ENCODE assay signal across 16 cellular contexts in the genomic region with DNA sequence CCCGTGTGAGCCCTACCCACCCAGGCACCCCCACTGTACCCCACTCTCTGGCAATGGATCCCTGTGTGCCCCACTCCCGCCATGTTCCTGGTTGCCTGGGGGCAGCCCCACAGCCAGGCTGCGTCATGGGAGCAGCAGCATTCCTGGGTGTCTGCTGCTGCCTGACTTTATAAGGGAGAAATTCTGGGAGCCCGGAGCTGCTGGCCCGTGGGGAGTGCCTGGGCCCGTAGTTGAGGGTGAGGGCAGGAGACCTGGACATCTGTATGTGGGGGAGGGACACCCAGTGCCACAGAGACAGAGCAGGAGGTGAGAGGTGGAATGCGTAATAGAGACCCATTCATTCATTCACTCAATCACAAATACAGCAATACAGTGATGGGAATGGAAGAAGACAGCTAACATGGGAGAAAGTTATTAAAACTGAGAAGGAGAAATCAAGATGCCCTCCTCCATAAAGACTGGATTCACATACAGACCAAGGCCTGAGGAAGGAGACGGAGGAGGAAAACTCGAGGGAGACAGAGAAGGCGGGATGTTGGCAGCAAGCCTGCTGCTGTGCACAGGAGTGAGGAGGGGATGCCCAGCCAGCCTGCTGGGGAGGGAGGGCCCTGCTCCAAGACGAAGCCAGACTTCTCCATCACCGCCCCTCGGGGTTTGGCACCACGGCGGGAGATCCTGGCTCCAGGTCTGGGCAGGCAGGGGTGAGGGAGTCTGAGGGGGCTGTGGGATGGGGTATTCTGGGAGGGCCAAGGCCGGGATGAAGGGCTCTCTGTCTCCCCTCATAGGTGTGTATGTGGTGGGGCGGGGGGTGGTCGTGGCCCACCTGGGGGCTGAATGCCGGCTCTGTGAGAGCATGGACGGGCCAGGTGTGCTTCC. TPM values are rescaled to one million over a fixed set of nuclear protein-coding genes. Genes with fewer than 3 reads are reported as not detected.
DNase-seq lines count a peak whose midpoint lies in the region; ATAC-seq, FAIRE-seq and TF ChIP-seq lines count a peak whose summit lies in the region.
"Had no signal": no experiment of that assay in that cellular context is flagged by ENCODE, and none has a peak within 500 bp of the region (broad histone marks: within the 10 kb centered on the region; RNA-seq: fewer than 3 reads in every experiment).

No MANE protein-coding gene starts in this region.

- H3K27me3 ChIP-seq in heart left ventricle (peaks cover 0 to 5% (median 0%) of the 10 kb centered on the region in 9 donors), heart right ventricle (peaks cover 0 to 41% (median 0%) of the 10 kb centered on the region in 7 donors), endothelial cell of umbilical vein (ENCODE audit: control insufficient read depth in 2 of 2, insufficient read depth in 2 of 2, low read length in 2 of 2) (peaks cover 30 to 40% of the 10 kb centered on the region in 2 experiments), A673 (replicated peaks; ENCODE audit: insufficient read depth, low read depth, low read length, poor library complexity) (no peaks in the 10 kb centered on the region)
- H3K27me3 ChIP-seq: SJCRH30, upper lobe of left lung had no signal

- H3K9me3 Mint-ChIP-seq in nephron = no peaks in the 10 kb centered on the region
- H3K9me3 Mint-ChIP-seq: CD4-positive, alpha-beta T cell had no signal

- intact Hi-C loops in heart left ventricle (cut with DNase I) = no loop called here
- intact Hi-C loops in heart right ventricle (cut with DNase I) = no loop called here
- intact Hi-C loops in endothelial cell of umbilical vein (cut with micrococcal nuclease) = no loop called here
- intact Hi-C loops in A673 (cut with micrococcal nuclease; ENCODE audit: unreplicated experiment) = no loop called here

- H3K27ac Mint-ChIP-seq in nephron = peak overlapping the region in 2 of 3 experiments; percentile 62 to 73
- H3K27ac Mint-ChIP-seq: CD4-positive, alpha-beta T cell had no signal

- POLR2A ChIA-PET in endothelial cell of umbilical vein (lab: Charles Lee) (no interaction called here), A673 (lab: Charles Lee; ENCODE audit: low non-redundant PET) (no interaction called here)

- peaks cover 4 to 79% (median 48%) of the 10 kb centered on the region in 12 donors for H3K4me1 ChIP-seq in heart left ventricle
- peaks cover 25 to 96% (median 66%) of the 10 kb centered on the region in 9 donors for H3K4me1 ChIP-seq in heart right ventricle
- peaks cover 16% of the 10 kb centered on the region for H3K4me1 ChIP-seq in endothelial cell of umbilical vein (ENCODE audit: control insufficient read depth, extremely low read depth, insufficient read depth, low read length)
- H3K4me1 ChIP-seq in urinary bladder (ENCODE audit: insufficient read depth) = no peaks in the 10 kb centered on the region
- peaks cover 13% of the 10 kb centered on the region for H3K4me1 ChIP-seq in A673 (ENCODE audit: insufficient read depth, low read length, poor library complexity, severe bottlenecking)
- H3K4me1 ChIP-seq: parathyroid adenoma had no signal

- no peaks in the 10 kb centered on the region for H3K79me2 ChIP-seq in endothelial cell of umbilical vein (ENCODE audit: control insufficient read depth, insufficient read depth, low read length)
- H3K79me2 ChIP-seq: parathyroid adenoma had no signal

- BruUV-seq in endothelial cell of umbilical vein (replicated peaks; lab: Mats Ljungman, UMichigan) (no TSS peak), A673 (replicated peaks; lab: Mats Ljungman, UMichigan) (no TSS peak)

- H3K4me2 ChIP-seq in endothelial cell of umbilical vein (ENCODE audit: insufficient read depth, low read length) = no peak overlapping the region

- no peak for TF ChIP-seq POLR2A in heart left ventricle (IDR thresholded peaks at IDR 0.05)
- TF ChIP-seq POLR2A in endothelial cell of umbilical vein (IDR thresholded peaks at IDR 0.05; ENCODE audit: low read depth, low read length) = no peak

- peak overlapping the region in 1 of 3 experiments; percentile 1 for H3K4me3 Mint-ChIP-seq in nephron
- H3K4me3 Mint-ChIP-seq: CD4-positive, alpha-beta T cell had no signal

- DNase-seq in heart left ventricle = no peak
- DNase-seq in heart right ventricle = no peak
- DNase-seq in endothelial cell of umbilical vein (ENCODE audit: low read depth, low spot score) = no peak
- DNase-seq in A673 (ENCODE audit: low spot score) = no peak
- DNase-seq: activated CD4-positive, alpha-beta T cell treated with anti-CD3 and anti-CD28 coated beads for 4 hours; CD4-positive, alpha-beta T cell; SJCRH30; T-helper 9 cell had no signal

- no peak overlapping the region for H2AFZ ChIP-seq in endothelial cell of umbilical vein (ENCODE audit: low read depth, low read length)
- H2AFZ ChIP-seq: parathyroid adenoma had no signal

- H3K4me3 ChIP-seq in heart left ventricle = no peak overlapping the region
- no peak overlapping the region for H3K4me3 ChIP-seq in heart right ventricle
- H3K4me3 ChIP-seq in endothelial cell of umbilical vein (replicated peaks in 1 of 3; ENCODE audit: insufficient read depth in 1 of 3, low read depth in 1 of 3, low read length in 3 of 3) = no peak overlapping the region
- H3K4me3 ChIP-seq in urinary bladder (ENCODE audit: low read depth, low read length) = no peak overlapping the region
- no peak overlapping the region for H3K4me3 ChIP-seq in A673 (ENCODE audit: low read depth, low read length, poor library complexity, severe bottlenecking)
- H3K4me3 ChIP-seq: lung, SJCRH30, upper lobe of left lung had no signal

- no peak overlapping the region for H3K9ac ChIP-seq in endothelial cell of umbilical vein (replicated peaks; ENCODE audit: extremely low read depth, insufficient read depth, low read length)
- H3K9ac ChIP-seq: parathyroid adenoma had no signal

- dilution Hi-C loops in endothelial cell of umbilical vein (cut with MboI; ENCODE audit: extremely low pct_ligation_motif_present, low sequenced_read_pairs) = no loop called here

- ATAC-seq in heart left ventricle = no peak
- no peak for ATAC-seq in heart right ventricle
- no peak for ATAC-seq in GM21825 (IDR thresholded peaks at IDR 0.05; ENCODE audit: unreplicated experiment)
- no peak for ATAC-seq in GM19035 (IDR thresholded peaks at IDR 0.05; ENCODE audit: unreplicated experiment)

- peak; percentile 67 for FAIRE-seq in endothelial cell of umbilical vein (lab: Jason Lieb, UNC)
- FAIRE-seq: colon had no signal

- TF ChIP-seq CTCF in heart left ventricle (IDR thresholded peaks at IDR 0.05) = no peak
- TF ChIP-seq CTCF in heart right ventricle (IDR thresholded peaks at IDR 0.05) = no peak
- TF ChIP-seq CTCF in endothelial cell of umbilical vein (IDR thresholded peaks at IDR 0.05; ENCODE audit: extremely low read depth in 1 of 2, insufficient read depth in 1 of 2, low read depth in 1 of 2, low read length in 2 of 2) = no peak
- no peak for TF ChIP-seq CTCF in nephron (IDR thresholded peaks at IDR 0.05; ENCODE audit: unreplicated experiment in 3 of 3)
- TF ChIP-seq CTCF in A673 (conservative IDR thresholded peaks at IDR 0.05; ENCODE audit: low read depth, low read length) = no peak

- peaks cover 4% of the 10 kb centered on the region for H3K27me3 Mint-ChIP-seq in nephron (ENCODE audit: low read depth)

- H3K36me3 Mint-ChIP-seq in nephron (ENCODE audit: low read depth) = no peaks in the 10 kb centered on the region

- no peaks in the 10 kb centered on the region for H3K9me1 ChIP-seq in endothelial cell of umbilical vein (replicated peaks; ENCODE audit: control insufficient read depth, extremely low read depth, insufficient read depth, low read length)

- H3K36me3 ChIP-seq in heart left ventricle (no peaks in the 10 kb centered on the region), heart right ventricle (no peaks in the 10 kb centered on the region), endothelial cell of umbilical vein (ENCODE audit: control insufficient read depth in 2 of 2, extremely low read depth in 1 of 2, insufficient read depth in 2 of 2, low read length in 2 of 2) (no peaks in the 10 kb centered on the region), urinary bladder (ENCODE audit: insufficient read depth) (no peaks in the 10 kb centered on the region), A673 (ENCODE audit: insufficient read depth, low read length, poor library complexity, severe bottlenecking) (no peaks in the 10 kb centered on the region)
- H3K36me3 ChIP-seq: SJCRH30, upper lobe of left lung had no signal

- CTCF ChIA-PET in endothelial cell of umbilical vein (lab: Charles Lee) = no interaction called here
- CTCF ChIA-PET in A673 (lab: Charles Lee) = no interaction called here

- no peaks in the 10 kb centered on the region for H4K20me1 ChIP-seq in endothelial cell of umbilical vein (replicated peaks; ENCODE audit: control insufficient read depth, extremely low read depth, insufficient read depth, low read length)

- H3K9me3 ChIP-seq in heart left ventricle (no peaks in the 10 kb centered on the region), heart right ventricle (no peaks in the 10 kb centered on the region), endothelial cell of umbilical vein (replicated peaks; ENCODE audit: control insufficient read depth, insufficient read depth, low read length) (no peaks in the 10 kb centered on the region), A673 (ENCODE audit: low read depth, low read length, poor library complexity, severe bottlenecking) (no peaks in the 10 kb centered on the region)
- H3K9me3 ChIP-seq: SJCRH30, upper lobe of left lung had no signal

- H3K4me1 Mint-ChIP-seq in nephron = peaks cover 66% of the 10 kb centered on the region

- peak overlapping the region in 7 of 12 donors; percentile 13 to 93 (median 57) for H3K27ac ChIP-seq in heart left ventricle
- H3K27ac ChIP-seq in heart right ventricle = peak overlapping the region in 5 of 10 donors; percentile 23 to 82 (median 60)
- H3K27ac ChIP-seq in endothelial cell of umbilical vein (ENCODE audit: insufficient read depth, low read depth, low read length) = no peak overlapping the region
- H3K27ac ChIP-seq in urinary bladder (ENCODE audit: low read depth) = peak overlapping the region; percentile 30
- no peak overlapping the region for H3K27ac ChIP-seq in A673 (ENCODE audit: low read depth, low read length, poor library complexity, severe bottlenecking)
- H3K27ac ChIP-seq: parathyroid adenoma, SJCRH30 had no signal

- 69 to 72% (median 69%) methylated on average over 19 to 20 of the region's 20 CpGs for WGBS in heart left ventricle, 4 donors
- 65 to 74% methylated on average over 18 to 20 of the region's 20 CpGs for WGBS in heart right ventricle, 2 donors
- 44% methylated on average over 20 of the region's 20 CpGs for WGBS in urinary bladder

RNA-seq across cellular contexts. Expression of a gene that starts 14.9 kb away (rescaled TPM):
- total RNA-seq in heart left ventricle (10 to 100 TPM in 8 of 9 donors, 1 to 10 TPM in 1; 9.0 to 46.9 (median 18.8) TPM), heart right ventricle (10 to 100 TPM in 8 of 10 donors, 1 to 10 TPM in 2; 7.4 to 19.8 (median 13.0) TPM), endothelial cell of umbilical vein (not detected in 2 replicates), urinary bladder (30.6 TPM), A673 (2021) (0.11 and 0.22 TPM in 2 replicates)
- polyA plus RNA-seq in heart left ventricle (10 to 100 TPM in 1 of 2 donors, 1 to 10 TPM in 1; 8.5 to 13.9 TPM), heart right ventricle (10 to 100 TPM; 12.1 TPM), endothelial cell of umbilical vein (not detected in 2 replicates), urinary bladder (63.8 TPM)
- polyA plus RNA-seq in endothelial cell of umbilical vein (2011; cell fraction: cytosol; rRNA removed) = not detected in 2 replicates
- polyA plus RNA-seq in endothelial cell of umbilical vein (2011; cell fraction: nucleus; rRNA removed) = not detected in 2 replicates
- 0.04 TPM in 1 of 2 replicates, not detected in the other for polyA plus RNA-seq in endothelial cell of umbilical vein (2012)
- not detected in 2 replicates for polyA minus RNA-seq in endothelial cell of umbilical vein
- 16.2 TPM for polyA minus RNA-seq in endothelial cell of umbilical vein (2011; cell fraction: cytosol; rRNA and poly(A)+ RNA removed)
- 0.10 TPM in 1 of 2 replicates, not detected in the other for polyA minus RNA-seq in endothelial cell of umbilical vein (2011; cell fraction: nucleus; rRNA and poly(A)+ RNA removed)
- total RNA-seq: CD4-positive, alpha-beta T cell had no signal

RNA-seq across cellular contexts. Expression of a gene that starts 50.0 kb away (rescaled TPM):
- total RNA-seq in heart left ventricle = 10 to 100 TPM in 6 of 9 donors, 1 to 10 TPM in 3; 8.3 to 20.9 (median 11.6) TPM
- 1 to 10 TPM; 7.7 to 9.2 TPM for polyA plus RNA-seq in heart left ventricle
- 10 to 100 TPM in 4 of 10 donors, 1 to 10 TPM in 6; 7.6 to 14.8 (median 9.8) TPM for total RNA-seq in heart right ventricle
- polyA plus RNA-seq in heart right ventricle = 1 to 10 TPM; 7.4 to 8.1 TPM
- 10.6 and 12.6 TPM in 2 replicates for total RNA-seq in endothelial cell of umbilical vein
- polyA plus RNA-seq in endothelial cell of umbilical vein = 7.9 and 9.7 TPM in 2 replicates
- 7.6 and 8.1 TPM in 2 replicates for polyA plus RNA-seq in endothelial cell of umbilical vein (2011; cell fraction: cytosol; rRNA removed)
- 12.6 and 13.7 TPM in 2 replicates for polyA plus RNA-seq in endothelial cell of umbilical vein (2011; cell fraction: nucleus; rRNA removed)
- polyA plus RNA-seq in endothelial cell of umbilical vein (2012) = 8.2 and 10.6 TPM in 2 replicates
- polyA minus RNA-seq in endothelial cell of umbilical vein = 15.7 and 18.5 TPM in 2 replicates
- polyA minus RNA-seq in endothelial cell of umbilical vein (2011; cell fraction: cytosol; rRNA and poly(A)+ RNA removed) = 9.4 TPM
- 8.1 and 12.2 TPM in 2 replicates for polyA minus RNA-seq in endothelial cell of umbilical vein (2011; cell fraction: nucleus; rRNA and poly(A)+ RNA removed)
- total RNA-seq in urinary bladder = 11.1 TPM
- polyA plus RNA-seq in urinary bladder = 25.8 TPM
- total RNA-seq in A673 (2021) = 3.4 and 5.6 TPM in 2 replicates

RNA-seq across cellular contexts. Expression of a gene that starts 57.7 kb away (rescaled TPM):
- 100 to 1,000 TPM in 2 of 9 donors, 10 to 100 TPM in 7; 37.1 to 151 (median 44.5) TPM for total RNA-seq in heart left ventricle
- polyA plus RNA-seq in heart left ventricle = 10 to 100 TPM; 38.4 to 88.1 TPM
- 10 to 100 TPM; 33.8 to 57.6 (median 40.2) TPM for total RNA-seq in heart right ventricle
- 10 to 100 TPM; 33.7 to 77.2 TPM for polyA plus RNA-seq in heart right ventricle
- 35.5 and 41.3 TPM in 2 replicates for total RNA-seq in endothelial cell of umbilical vein
- 64.0 and 74.4 TPM in 2 replicates for polyA plus RNA-seq in endothelial cell of umbilical vein
- 38.1 and 38.8 TPM in 2 replicates for polyA plus RNA-seq in endothelial cell of umbilical vein (2011; cell fraction: cytosol; rRNA removed)
- 15.5 and 17.6 TPM in 2 replicates for polyA plus RNA-seq in endothelial cell of umbilical vein (2011; cell fraction: nucleus; rRNA removed)
- 25.5 and 32.4 TPM in 2 replicates for polyA plus RNA-seq in endothelial cell of umbilical vein (2012)
- polyA minus RNA-seq in endothelial cell of umbilical vein = 11.1 and 14.6 TPM in 2 replicates
- 71.5 TPM for polyA minus RNA-seq in endothelial cell of umbilical vein (2011; cell fraction: cytosol; rRNA and poly(A)+ RNA removed)
- polyA minus RNA-seq in endothelial cell of umbilical vein (2011; cell fraction: nucleus; rRNA and poly(A)+ RNA removed) = 6.0 and 9.5 TPM in 2 replicates
- 30.1 TPM for total RNA-seq in urinary bladder
- polyA plus RNA-seq in urinary bladder = 62.5 TPM
- 76.5 and 84.5 TPM in 2 replicates for total RNA-seq in A673 (2021)

Comparison
In these comparisons a context has a peak if more than half of its experiments do, and no peak if none do; other contexts are left out.
1. H3K27ac ChIP-seq: peak in heart left ventricle (7 of 12) and urinary bladder (single experiment); none in endothelial cell of umbilical vein (single experiment) and A673 (single experiment).